8 cellular contexts compared by ENCODE assay signal in the genomic region with DNA sequence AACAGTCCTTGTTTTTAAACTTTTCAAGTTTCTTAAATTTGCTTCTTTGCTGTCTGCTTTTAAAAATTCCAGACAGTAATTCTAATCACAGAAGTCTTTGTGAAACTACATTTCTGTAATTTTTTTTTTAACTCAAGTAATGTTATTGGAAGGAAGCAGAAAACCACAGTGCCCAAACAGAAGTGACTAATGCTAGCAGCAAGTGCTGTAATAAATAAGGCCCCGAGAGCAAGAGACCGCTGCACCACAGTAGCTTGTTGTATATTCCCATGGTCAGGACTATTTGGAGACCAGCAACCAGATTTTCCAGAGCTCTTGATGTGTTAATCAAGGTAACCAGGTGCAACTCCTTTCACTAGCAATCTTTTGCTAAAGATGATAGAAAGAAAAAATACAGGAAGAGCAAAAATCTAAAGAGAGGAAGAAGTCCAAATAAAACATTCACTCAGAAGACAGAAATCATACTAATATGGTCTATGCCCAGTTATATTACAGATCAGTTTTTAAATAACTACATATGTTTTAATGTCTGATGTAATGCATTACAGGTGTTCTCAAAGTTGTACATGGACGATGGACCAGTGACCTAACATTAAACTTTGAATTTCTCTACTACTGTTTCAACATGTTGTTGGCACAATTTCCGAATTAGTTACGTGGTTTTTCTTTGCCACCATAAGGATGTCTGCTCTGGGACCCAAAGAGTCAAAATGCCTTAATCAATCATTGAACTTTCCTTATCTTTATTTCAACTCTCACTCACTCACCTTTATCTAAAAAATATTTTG. TPM values are rescaled to one million over a fixed set of nuclear protein-coding genes. Genes with fewer than 3 reads are reported as not detected.
A peak's percentile ranks its signal among the peaks of the same experiment; 100 is the strongest.
DNase-seq lines count a peak whose midpoint lies in the region; ATAC-seq lines count a peak whose summit lies in the region.

No MANE protein-coding gene starts in this region.

- peak; percentile 28 to 38 for DNase-seq in activated T-cell treated with anti-CD3 and anti-CD28 coated beads, Interleukin-2, amount 50 U/mL, for 72 hours
- DNase-seq in activated T-cell treated with anti-CD3 and anti-CD28 coated beads for 4 hours (no peak), amniotic epithelial cell (ENCODE audit: low read depth) (peak; percentile 92), non-pigmented ciliary epithelial cell (ENCODE audit: low read depth) (peak; percentile 82), GOT3 (lab: John Stamatoyannopoulos, UW) (no peak), ecto neural progenitor cell (ENCODE audit: low spot score) (no peak), NCI-H1105 (lab: John Stamatoyannopoulos, UW) (no peak)

- H3K27ac Mint-ChIP-seq in activated T-cell treated with anti-CD3 and anti-CD28 coated beads, Interleukin-2, amount 50 U/mL, for 72 hours = peak overlapping the region; percentile 39

- ATAC-seq in activated T-cell treated with anti-CD3 and anti-CD28 coated beads, Interleukin-2, amount 50 U/mL, for 72 hours (replicated peaks in 1 of 2) = peak; percentile 78
- peak; percentile 66 for ATAC-seq in HG03280 (IDR thresholded peaks at IDR 0.05; ENCODE audit: unreplicated experiment)

- H3K4me1 Mint-ChIP-seq in activated T-cell treated with anti-CD3 and anti-CD28 coated beads, Interleukin-2, amount 50 U/mL, for 72 hours (ENCODE audit: low read depth) = peaks cover 19% of the 10 kb centered on the region

- no peaks in the 10 kb centered on the region for H3K36me3 Mint-ChIP-seq in activated T-cell treated with anti-CD3 and anti-CD28 coated beads, Interleukin-2, amount 50 U/mL, for 72 hours (ENCODE audit: insufficient read depth in 2 of 2)

- H3K9me3 Mint-ChIP-seq in activated T-cell treated with anti-CD3 and anti-CD28 coated beads, Interleukin-2, amount 50 U/mL, for 72 hours = no peaks in the 10 kb centered on the region

- H3K4me3 Mint-ChIP-seq in activated T-cell treated with anti-CD3 and anti-CD28 coated beads, Interleukin-2, amount 50 U/mL, for 72 hours = peak overlapping the region; percentile 13 to 81

- peaks cover 28% of the 10 kb centered on the region for H3K27me3 Mint-ChIP-seq in activated T-cell treated with anti-CD3 and anti-CD28 coated beads, Interleukin-2, amount 50 U/mL, for 72 hours (ENCODE audit: low read depth)

RNA-seq across cellular contexts. Expression of a gene that starts 36.4 kb away (rescaled TPM):
- total RNA-seq in activated T-cell treated with anti-CD3 and anti-CD28 coated beads, Interleukin-2, amount 50 U/mL, for 72 hours = under 1 TPM; 0.53 to 0.95 TPM

Comparison
In these comparisons a context has a peak if more than half of its experiments do, and no peak if none do; other contexts are left out.
1. DNase-seq: peak in activated T-cell treated with anti-CD3 and anti-CD28 coated beads, Interleukin-2, amount 50 U/mL, for 72 hours (2 of 2), amniotic epithelial cell (single experiment) and non-pigmented ciliary epithelial cell (single experiment); none in activated T-cell treated with anti-CD3 and anti-CD28 coated beads for 4 hours (single experiment), GOT3 (single experiment), ecto neural progenitor cell (single experiment) and NCI-H1105 (single experiment).